30 cellular contexts compared by ENCODE assay signal in the genomic region with DNA sequence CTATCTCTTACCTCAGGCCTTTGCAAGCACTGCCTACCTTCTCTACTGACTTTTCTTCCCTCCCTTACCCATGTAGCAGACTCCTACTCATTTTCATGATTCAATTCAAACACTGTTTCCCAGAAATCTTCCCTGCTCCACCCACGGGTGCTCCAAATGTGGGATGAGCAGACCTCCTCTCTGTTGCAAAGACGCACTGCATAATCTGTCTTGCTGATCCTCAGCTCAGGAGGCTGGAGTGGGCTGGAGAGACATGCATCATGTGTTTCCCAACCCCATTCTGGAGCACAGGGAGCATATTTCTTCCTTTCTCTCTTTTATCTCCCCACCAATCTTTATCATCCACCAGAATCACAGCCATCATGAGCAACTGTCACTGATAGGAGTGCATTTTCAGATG.
DNase-seq lines count a peak whose midpoint lies in the region; TF ChIP-seq lines count a peak whose summit lies in the region.
"Had no signal": no experiment of that assay in that cellular context is flagged by ENCODE, and none has a peak within 500 bp of the region (broad histone marks: within the 10 kb centered on the region; RNA-seq: fewer than 3 reads in every experiment).

No MANE protein-coding gene starts in this region.

- no peaks in the 10 kb centered on the region for H3K9me3 ChIP-seq in testis
- H3K9me3 ChIP-seq: ascending aorta; BLaER1 treated with 17β-estradiol and CSF1 and Interleukin-3, amounts not matched to agents 10 nM and 100 nM; esophagus muscularis mucosa; mucosa of descending colon; tibial nerve had no signal

- peak; percentile 1 for DNase-seq in amniotic epithelial cell (ENCODE audit: low read depth)
- peak; percentile 18 for DNase-seq in fibroblast of mammary gland (ENCODE audit: low read depth)
- peak; percentile 71 for DNase-seq in occipital lobe (lab: John Stamatoyannopoulos, UW)
- peak; percentile 60 for DNase-seq in testis
- no peak for DNase-seq in cardiac septum (ENCODE audit: low spot score)
- DNase-seq in NCI-H2227 treated with DMSO at 0.1 percent for 48 hours (lab: John Stamatoyannopoulos, UW), result no peak
- DNase-seq in T-helper 2 cell, result no peak
- DNase-seq: activated CD4-positive, alpha-beta T cell treated with anti-CD3 and anti-CD28 coated beads for 48 hours; activated CD8-positive, alpha-beta memory T cell treated with anti-CD3 and anti-CD28 coated beads for 24 hours; activated effector memory CD4-positive, alpha-beta T cell treated with Interleukin-2 at 50 U/mL for 16 hours; activated T-cell treated with anti-CD3 and anti-CD28 coated beads for 4 hours; foreskin melanocyte; mucosa of descending colon; natural killer cell; NCI-H1930; NCI-H526 treated with DMSO at 0.1 percent for 48 hours; right cardiac atrium; SHP77 treated with DMSO at 0.1 percent for 48 hours; stimulated activated CD8-positive, alpha-beta memory T cell treated with anti-CD3 and anti-CD28 coated beads, Interleukin-4, amount 100 ng/mL, for 48 hours; stimulated activated naive CD8-positive, alpha-beta T cell treated with anti-CD3 and anti-CD28 coated beads, Interleukin-15, amount 100 ng/mL, for 72 hours; SW 1271; T1000; WERI-Rb-1 had no signal

- H3K4me3 ChIP-seq in fibroblast of mammary gland (ENCODE audit: control insufficient read depth, low read depth, low read length), result no peak overlapping the region
- H3K4me3 ChIP-seq in testis, result no peak overlapping the region
- H3K4me3 ChIP-seq: BLaER1 treated with 17β-estradiol and CSF1 and Interleukin-3, amounts not matched to agents 10 nM and 100 nM; esophagus muscularis mucosa; GM12878; mucosa of descending colon had no signal

- H3K36me3 ChIP-seq in testis (ENCODE audit: low read depth, missing control alignments), result no peaks in the 10 kb centered on the region
- H3K36me3 ChIP-seq: ascending aorta; BLaER1 treated with 17β-estradiol and CSF1 and Interleukin-3, amounts not matched to agents 10 nM and 100 nM; esophagus muscularis mucosa; tibial nerve; WERI-Rb-1 had no signal

- no peak for TF ChIP-seq CTCF in fibroblast of mammary gland (conservative IDR thresholded peaks at IDR 0.05; ENCODE audit: control insufficient read depth, insufficient read depth, low read depth, low read length)
- no peak for TF ChIP-seq CTCF in testis (IDR thresholded peaks at IDR 0.05)

- WGBS in testis, 2 donors, result 61 to 68% methylated on average over 2 of the region's 2 CpGs

- peaks cover 32% of the 10 kb centered on the region for H3K4me1 ChIP-seq in testis
- H3K4me1 ChIP-seq: BLaER1 treated with 17β-estradiol and CSF1 and Interleukin-3, amounts not matched to agents 10 nM and 100 nM; parathyroid adenoma had no signal

- TF ChIP-seq POLR2A in testis (IDR thresholded peaks at IDR 0.05), result no peak

- peak overlapping the region in 1 of 2 donors; percentile 60 for H3K27ac ChIP-seq in testis
- H3K27ac ChIP-seq: ascending aorta; BLaER1 treated with 17β-estradiol and CSF1 and Interleukin-3, amounts not matched to agents 10 nM and 100 nM; esophagus muscularis mucosa; KMS-11; parathyroid adenoma; WERI-Rb-1 had no signal

- intact Hi-C loops in testis (cut with DNase I; ENCODE audit: low total_unique reads) (no loop called here), cardiac septum (cut with DNase I) (no loop called here)

- H3K27me3 ChIP-seq in testis, result no peaks in the 10 kb centered on the region
- H3K27me3 ChIP-seq: ascending aorta; BLaER1 treated with 17β-estradiol and CSF1 and Interleukin-3, amounts not matched to agents 10 nM and 100 nM; esophagus muscularis mucosa; tibial nerve had no signal

Comparison
In these comparisons a context has a peak if more than half of its experiments do, and no peak if none do; other contexts are left out.
1. DNase-seq: peak in amniotic epithelial cell (single experiment), fibroblast of mammary gland (single experiment), occipital lobe (single experiment) and testis (single experiment); none in cardiac septum (single experiment), NCI-H2227 treated with DMSO at 0.1 percent for 48 hours (single experiment) and T-helper 2 cell (0 of 5).